Comparison of ENCODE assay signal across 28 cellular contexts in genomic region chr10:70858759-70859158, GRCh38. TPM values are rescaled to one million over a fixed set of nuclear protein-coding genes. Genes with fewer than 3 reads are reported as not detected.
DNase-seq lines count a peak whose midpoint lies in the region; ATAC-seq lines count a peak whose summit lies in the region.
"Had no signal": no experiment of that assay in that cellular context is flagged by ENCODE, and none has a peak within 500 bp of the region (broad histone marks: within the 10 kb centered on the region; RNA-seq: fewer than 3 reads in every experiment).

No MANE protein-coding gene starts in this region.

- no peak overlapping the region for H3K27ac ChIP-seq in right cardiac atrium (ENCODE audit: low read length)
- H3K27ac ChIP-seq: A549, parathyroid adenoma, SK-N-MC, stomach, thyroid gland had no signal

- 58% methylated on average over 5 of the region's 5 CpGs for WGBS in right cardiac atrium

- H3K27me3 Mint-ChIP-seq in activated naive CD8-positive, alpha-beta T cell treated with anti-CD3 and anti-CD28 coated beads for 36 hours: no peaks in the 10 kb centered on the region
- H3K27me3 Mint-ChIP-seq: activated CD4-positive, alpha-beta T cell treated with anti-CD3 and anti-CD28 coated beads, Interleukin-2, amount 10 ng/mL, durations not matched to agents 24 days and 14 days; CD8-positive, alpha-beta memory T cell had no signal

- no peaks in the 10 kb centered on the region for H3K9me3 ChIP-seq in right cardiac atrium (ENCODE audit: control insufficient read depth, low read length)
- H3K9me3 ChIP-seq: A549, MG63, stomach, thyroid gland had no signal

- peak; percentile 79 to 88 for ATAC-seq in right cardiac atrium
- no peak for ATAC-seq in GM19328 (IDR thresholded peaks at IDR 0.05; ENCODE audit: unreplicated experiment)
- ATAC-seq in GM18909 (IDR thresholded peaks at IDR 0.05; ENCODE audit: poor library complexity, unreplicated experiment): no peak
- ATAC-seq: A549 had no signal

- H3K27me3 ChIP-seq in right cardiac atrium (ENCODE audit: control insufficient read depth, insufficient read depth): no peaks in the 10 kb centered on the region
- H3K27me3 ChIP-seq: MG63, stomach, thyroid gland had no signal

- DNase-seq in NCI-H2107 treated with DMSO at 0.1 percent for 48 hours (lab: John Stamatoyannopoulos, UW; ENCODE audit: unreplicated experiment): peak; percentile 29
- no peak for DNase-seq in NCI-H2107 (lab: John Stamatoyannopoulos, UW)
- DNase-seq in DMS79 (lab: John Stamatoyannopoulos, UW): peak; percentile 45
- peak; percentile 51 for DNase-seq in NCI-H510A (lab: John Stamatoyannopoulos, UW)
- no peak for DNase-seq in right cardiac atrium
- no peak for DNase-seq in activated naive CD8-positive, alpha-beta T cell treated with anti-CD3 and anti-CD28 coated beads for 36 hours
- DNase-seq: activated CD4-positive, alpha-beta T cell treated with anti-CD3 and anti-CD28 coated beads, Interleukin-2, amount 10 ng/mL, durations not matched to agents 24 days and 14 days; activated naive CD4-positive, alpha-beta T cell treated with anti-CD3 and anti-CD28 coated beads, Interleukin-2, amount 50 U/mL, for 16 hours; AML-193; CD8-positive, alpha-beta memory T cell; effector memory CD4-positive, alpha-beta T cell; glutamatergic neuron; KG1; kidney; MG63; NCI-H1694; NCI-H226; NCI-H82; RPMI8226; stimulated activated CD4-positive, alpha-beta T cell treated with anti-CD3 and anti-CD28 coated beads, Interleukin-2, amount 100 ng/mL, for 24 hours; stomach; thyroid gland had no signal

- H3K27ac Mint-ChIP-seq in activated naive CD8-positive, alpha-beta T cell treated with anti-CD3 and anti-CD28 coated beads for 36 hours: no peak overlapping the region
- H3K27ac Mint-ChIP-seq: activated CD4-positive, alpha-beta T cell treated with anti-CD3 and anti-CD28 coated beads, Interleukin-2, amount 10 ng/mL, durations not matched to agents 24 days and 14 days; activated T-helper 1 cell treated with anti-CD3 and anti-CD28 coated beads, Interleukin-12 subunit alpha, Interleukin-12 subunit beta, Interleukin-2, Interleukin-4 antibody, amounts not matched to agents 30 ng/mL and 10 ng/mL and 1 ng/mL, durations not matched to agents 14 hours and 24 hours and 36 hours had no signal

- intact Hi-C loops in right cardiac atrium (cut with DNase I): no loop called here

- no peaks in the 10 kb centered on the region for H3K9me3 Mint-ChIP-seq in activated naive CD8-positive, alpha-beta T cell treated with anti-CD3 and anti-CD28 coated beads for 36 hours
- H3K9me3 Mint-ChIP-seq: activated CD4-positive, alpha-beta T cell treated with anti-CD3 and anti-CD28 coated beads, Interleukin-2, amount 10 ng/mL, durations not matched to agents 24 days and 14 days; activated T-helper 1 cell treated with anti-CD3 and anti-CD28 coated beads, Interleukin-12 subunit alpha, Interleukin-12 subunit beta, Interleukin-2, Interleukin-4 antibody, amounts not matched to agents 30 ng/mL and 10 ng/mL and 1 ng/mL, durations not matched to agents 14 hours and 24 hours and 36 hours; CD8-positive, alpha-beta memory T cell had no signal

- H3K4me3 ChIP-seq in right cardiac atrium (ENCODE audit: low read length): no peak overlapping the region
- H3K4me3 ChIP-seq: A549, MG63, SK-N-MC, stomach, thyroid gland had no signal

- peaks cover 3% of the 10 kb centered on the region for H3K4me1 ChIP-seq in right cardiac atrium (ENCODE audit: control insufficient read depth, insufficient read depth, low read length)
- H3K4me1 ChIP-seq: parathyroid adenoma had no signal

- H3K4me3 Mint-ChIP-seq in activated naive CD8-positive, alpha-beta T cell treated with anti-CD3 and anti-CD28 coated beads for 36 hours: no peak overlapping the region
- H3K4me3 Mint-ChIP-seq: activated CD4-positive, alpha-beta T cell treated with anti-CD3 and anti-CD28 coated beads, Interleukin-2, amount 10 ng/mL, durations not matched to agents 24 days and 14 days; activated T-helper 1 cell treated with anti-CD3 and anti-CD28 coated beads, Interleukin-12 subunit alpha, Interleukin-12 subunit beta, Interleukin-2, Interleukin-4 antibody, amounts not matched to agents 30 ng/mL and 10 ng/mL and 1 ng/mL, durations not matched to agents 14 hours and 24 hours and 36 hours; CD8-positive, alpha-beta memory T cell had no signal

- peaks cover 18% of the 10 kb centered on the region for H3K36me3 Mint-ChIP-seq in activated naive CD8-positive, alpha-beta T cell treated with anti-CD3 and anti-CD28 coated beads for 36 hours

- H3K4me1 Mint-ChIP-seq in activated naive CD8-positive, alpha-beta T cell treated with anti-CD3 and anti-CD28 coated beads for 36 hours: peaks cover 2% of the 10 kb centered on the region

RNA-seq across cellular contexts. Expression of gene PCBD1, which starts 29.6 kb away (rescaled TPM):
- total RNA-seq in right cardiac atrium: 100 to 1,000 TPM; 102 to 141 (median 134) TPM
- polyA plus RNA-seq in right cardiac atrium: 216 TPM
- total RNA-seq in activated naive CD8-positive, alpha-beta T cell treated with anti-CD3 and anti-CD28 coated beads for 36 hours: 10 to 100 TPM; 36.1 to 37.3 TPM

RNA-seq across cellular contexts. Expression of gene SGPL1, which starts 43.0 kb away (rescaled TPM):
- total RNA-seq in right cardiac atrium: 10 to 100 TPM; 12.2 to 20.2 (median 14.6) TPM
- polyA plus RNA-seq in right cardiac atrium: 4.2 TPM
- total RNA-seq in activated naive CD8-positive, alpha-beta T cell treated with anti-CD3 and anti-CD28 coated beads for 36 hours: 10 to 100 TPM; 17.3 to 19.5 TPM

Comparison
In these comparisons a context has a peak if more than half of its experiments do, and no peak if none do; other contexts are left out.
1. DNase-seq: peak in NCI-H2107 treated with DMSO at 0.1 percent for 48 hours (single experiment), DMS79 (single experiment) and NCI-H510A (single experiment); none in NCI-H2107 (single experiment), right cardiac atrium (0 of 3) and activated naive CD8-positive, alpha-beta T cell treated with anti-CD3 and anti-CD28 coated beads for 36 hours (single experiment).
2. ATAC-seq: peak in right cardiac atrium (2 of 2); none in GM19328 (single experiment) and GM18909 (single experiment).